In the genomic region with DNA sequence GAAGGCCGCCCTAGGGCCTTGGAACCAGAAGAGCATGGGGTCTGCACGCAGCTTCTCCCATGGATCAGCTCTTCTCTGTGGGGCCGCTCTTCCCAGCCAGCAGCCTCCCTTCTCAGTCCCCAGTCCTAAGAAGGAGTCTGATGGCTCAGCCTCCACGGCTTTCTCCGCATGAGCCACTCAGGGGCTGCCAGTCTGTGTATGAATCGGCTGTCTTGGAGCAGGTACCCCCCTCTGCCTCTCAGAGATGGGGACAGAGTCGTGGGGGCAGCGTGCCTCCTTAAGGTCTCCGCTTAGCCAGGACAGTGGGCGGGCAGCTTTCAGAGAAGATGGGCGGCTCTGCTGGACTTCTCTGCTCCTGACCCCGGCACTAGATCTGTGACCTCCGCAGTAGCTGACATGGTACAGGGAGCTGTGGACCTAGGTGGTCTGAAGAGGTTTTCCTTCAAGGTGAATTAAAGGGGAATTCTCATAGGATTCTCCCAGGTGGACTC, we compare ENCODE assay signal across 13 cellular contexts. TPM values are rescaled to one million over a fixed set of nuclear protein-coding genes. Genes with fewer than 3 reads are reported as not detected.
DNase-seq lines count a peak whose midpoint lies in the region; ATAC-seq and TF ChIP-seq lines count a peak whose summit lies in the region.
"Had no signal": no experiment of that assay in that cellular context is flagged by ENCODE, and none has a peak within 500 bp of the region (broad histone marks: within the 10 kb centered on the region; RNA-seq: fewer than 3 reads in every experiment).

No MANE protein-coding gene starts in this region.

- H3K79me2 ChIP-seq in OCI-LY3 (ENCODE audit: low read length), result peaks cover 77% of the 10 kb centered on the region
- no peaks in the 10 kb centered on the region for H3K79me2 ChIP-seq in GM23338 (replicated peaks; ENCODE audit: insufficient read depth)

- no peaks in the 10 kb centered on the region for H3K9me3 Mint-ChIP-seq in GM23338

- H4K20me1 ChIP-seq in OCI-LY3 (ENCODE audit: insufficient read depth, low read length), result no peaks in the 10 kb centered on the region
- H4K20me1 ChIP-seq in GM23338 (replicated peaks; ENCODE audit: insufficient read depth), result no peaks in the 10 kb centered on the region

- H3K36me3 ChIP-seq in OCI-LY3 (replicated peaks; ENCODE audit: low read depth, low read length), result peaks cover 44% of the 10 kb centered on the region
- H3K36me3 ChIP-seq in mucosa of rectum (ENCODE audit: control insufficient read depth in 2 of 2, insufficient read depth in 2 of 2, low read length in 2 of 2), result peaks cover 0 to 3% of the 10 kb centered on the region in 2 donors
- H3K36me3 ChIP-seq in H7 (replicated peaks; ENCODE audit: control insufficient read depth, insufficient read depth, low read length), result no peaks in the 10 kb centered on the region; the same call in 1 of the 2 replicates
- H3K36me3 ChIP-seq in GM23338 (ENCODE audit: insufficient read depth), result no peaks in the 10 kb centered on the region
- H3K36me3 ChIP-seq: thyroid gland had no signal

- H3K36me3 Mint-ChIP-seq in GM23338 (ENCODE audit: low read depth), result no peaks in the 10 kb centered on the region

- H3K9me2 ChIP-seq in GM23338 (ENCODE audit: insufficient read depth), result no peaks in the 10 kb centered on the region

- H2AFZ ChIP-seq in OCI-LY3 (ENCODE audit: low read depth, low read length), result no peak overlapping the region
- no peak overlapping the region for H2AFZ ChIP-seq in GM23338

- H3K4me3 ChIP-seq in GM12865 (ENCODE audit: low read depth, low read length) (peak overlapping the region; percentile 48), OCI-LY3 (ENCODE audit: low read length) (peak overlapping the region; percentile 43), mucosa of rectum (ENCODE audit: low read length in 2 of 2) (no peak overlapping the region), H7 (ENCODE audit: insufficient read depth, low read depth, low read length) (no peak overlapping the region), GM23338 (no peak overlapping the region)
- H3K4me3 ChIP-seq: thyroid gland had no signal

- DNase-seq in GM12865 (ENCODE audit: low read depth) (peak; percentile 58), H7 (no peak), GM23338 (ENCODE audit: low spot score) (no peak)
- DNase-seq: activated gamma-delta T cell, thyroid gland had no signal

- no peak for TF ChIP-seq CTCF in GM12865 (IDR thresholded peaks at IDR 0.05; ENCODE audit: insufficient read depth, low read depth, low read length, missing control alignments)
- no peak for TF ChIP-seq CTCF in OCI-LY3 (IDR thresholded peaks at IDR 0.05; ENCODE audit: low read depth, low read length)
- TF ChIP-seq CTCF in GM23338 (conservative IDR thresholded peaks at IDR 0.05; ENCODE audit: low read depth in 2 of 2), result no peak

- H3K4me2 ChIP-seq in OCI-LY3 (ENCODE audit: low read length), result peak overlapping the region; percentile 72
- no peak overlapping the region for H3K4me2 ChIP-seq in GM23338

- peak; percentile 3 for ATAC-seq in GM21529 (IDR thresholded peaks at IDR 0.05; ENCODE audit: unreplicated experiment)
- no peak for ATAC-seq in GM18868 (IDR thresholded peaks at IDR 0.05; ENCODE audit: unreplicated experiment)
- no peak for ATAC-seq in HG03095 (IDR thresholded peaks at IDR 0.05; ENCODE audit: unreplicated experiment)
- no peak for ATAC-seq in GM23338

- H3K27ac ChIP-seq in OCI-LY3 (ENCODE audit: low read length) (peak overlapping the region; percentile 100), mucosa of rectum (ENCODE audit: low read depth in 2 of 2, low read length in 2 of 2) (peak overlapping the region; percentile 76 to 79), GM23338 (ENCODE audit: low read depth) (no peak overlapping the region)
- H3K27ac ChIP-seq: thyroid gland had no signal

- H3K9me3 ChIP-seq in OCI-LY3 (ENCODE audit: insufficient read depth, low read length) (no peaks in the 10 kb centered on the region), mucosa of rectum (ENCODE audit: control insufficient read depth in 2 of 2, low read length in 2 of 2) (no peaks in the 10 kb centered on the region)
- H3K9me3 ChIP-seq: thyroid gland had no signal

- peaks cover 8% of the 10 kb centered on the region for H3K27me3 Mint-ChIP-seq in GM23338 (ENCODE audit: insufficient read depth, low read depth, poor library complexity)

- H3F3A ChIP-seq in GM23338 (replicated peaks; ENCODE audit: low read depth), result no peaks in the 10 kb centered on the region

- H3K27me3 ChIP-seq in OCI-LY3 (ENCODE audit: low read depth, low read length), result no peaks in the 10 kb centered on the region
- H3K27me3 ChIP-seq in mucosa of rectum (ENCODE audit: control insufficient read depth in 2 of 2, insufficient read depth in 2 of 2, low read length in 2 of 2), result no peaks in the 10 kb centered on the region
- no peaks in the 10 kb centered on the region for H3K27me3 ChIP-seq in H7 (ENCODE audit: control insufficient read depth, insufficient read depth, low read length)
- no peaks in the 10 kb centered on the region for H3K27me3 ChIP-seq in GM23338 (ENCODE audit: insufficient read depth)
- H3K27me3 ChIP-seq: thyroid gland had no signal

- H3K4me1 ChIP-seq in OCI-LY3 (ENCODE audit: low read length) (peaks cover 89% of the 10 kb centered on the region), mucosa of rectum (ENCODE audit: control insufficient read depth in 2 of 2, insufficient read depth in 2 of 2, low read length in 2 of 2) (peaks cover 16 to 29% of the 10 kb centered on the region in 2 donors), GM23338 (ENCODE audit: insufficient read depth) (no peaks in the 10 kb centered on the region)

- H3K4me1 Mint-ChIP-seq in GM23338, result peaks cover 7% of the 10 kb centered on the region

- H3K4me3 Mint-ChIP-seq in GM23338, result no peak overlapping the region

- H3K9ac ChIP-seq in OCI-LY3 (ENCODE audit: low read length) (peak overlapping the region; percentile 88), mucosa of rectum (ENCODE audit: low read depth in 1 of 2, low read length in 2 of 2) (no peak overlapping the region)

- H3K27ac Mint-ChIP-seq in GM23338, result no peak overlapping the region

TF ChIP-seq in GM23338, 12 proteins besides CTCF, POLR2A, EP300 and RAD21:
- TF ChIP-seq, protein P1, sequence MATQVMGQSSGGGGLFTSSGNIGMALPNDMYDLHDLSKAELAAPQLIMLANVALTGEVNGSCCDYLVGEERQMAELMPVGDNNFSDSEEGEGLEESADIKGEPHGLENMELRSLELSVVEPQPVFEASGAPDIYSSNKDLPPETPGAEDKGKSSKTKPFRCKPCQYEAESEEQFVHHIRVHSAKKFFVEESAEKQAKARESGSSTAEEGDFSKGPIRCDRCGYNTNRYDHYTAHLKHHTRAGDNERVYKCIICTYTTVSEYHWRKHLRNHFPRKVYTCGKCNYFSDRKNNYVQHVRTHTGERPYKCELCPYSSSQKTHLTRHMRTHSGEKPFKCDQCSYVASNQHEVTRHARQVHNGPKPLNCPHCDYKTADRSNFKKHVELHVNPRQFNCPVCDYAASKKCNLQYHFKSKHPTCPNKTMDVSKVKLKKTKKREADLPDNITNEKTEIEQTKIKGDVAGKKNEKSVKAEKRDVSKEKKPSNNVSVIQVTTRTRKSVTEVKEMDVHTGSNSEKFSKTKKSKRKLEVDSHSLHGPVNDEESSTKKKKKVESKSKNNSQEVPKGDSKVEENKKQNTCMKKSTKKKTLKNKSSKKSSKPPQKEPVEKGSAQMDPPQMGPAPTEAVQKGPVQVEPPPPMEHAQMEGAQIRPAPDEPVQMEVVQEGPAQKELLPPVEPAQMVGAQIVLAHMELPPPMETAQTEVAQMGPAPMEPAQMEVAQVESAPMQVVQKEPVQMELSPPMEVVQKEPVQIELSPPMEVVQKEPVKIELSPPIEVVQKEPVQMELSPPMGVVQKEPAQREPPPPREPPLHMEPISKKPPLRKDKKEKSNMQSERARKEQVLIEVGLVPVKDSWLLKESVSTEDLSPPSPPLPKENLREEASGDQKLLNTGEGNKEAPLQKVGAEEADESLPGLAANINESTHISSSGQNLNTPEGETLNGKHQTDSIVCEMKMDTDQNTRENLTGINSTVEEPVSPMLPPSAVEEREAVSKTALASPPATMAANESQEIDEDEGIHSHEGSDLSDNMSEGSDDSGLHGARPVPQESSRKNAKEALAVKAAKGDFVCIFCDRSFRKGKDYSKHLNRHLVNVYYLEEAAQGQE (IDR thresholded peaks at IDR 0.05; ENCODE audit: unreplicated experiment), result no peak
- no peak for TF ChIP-seq NANOG (IDR thresholded peaks at IDR 0.05; ENCODE audit: borderline replicate concordance)

RNA-seq across cellular contexts. Expression of a gene that starts 21.6 kb away (rescaled TPM):
- 1.7 and 5.2 TPM in 2 replicates for total RNA-seq in H7 (2014; rRNA removed; shearing (Covaris generic))
- 8.0 and 8.3 TPM in 2 replicates for total RNA-seq in GM23338 (2014; rRNA removed; shearing (Covaris generic))
- polyA plus RNA-seq in GM23338 (2016; fragmentation: Nextera tagmentation; extraction: Ambion mirVana), result 5.4 and 6.6 TPM in 2 replicates

RNA-seq across cellular contexts. Expression of a gene that starts 49.3 kb away (rescaled TPM):
- not detected in 2 replicates for total RNA-seq in H7 (2014; rRNA removed; shearing (Covaris generic))
- total RNA-seq in GM23338 (2014; rRNA removed; shearing (Covaris generic)), result not detected in 2 replicates
- not detected in 2 replicates for polyA plus RNA-seq in GM23338 (2016; fragmentation: Nextera tagmentation; extraction: Ambion mirVana)
- total RNA-seq: epithelial cell of proximal tubule, H1, liver, thyroid gland had no signal
- polyA plus RNA-seq: liver had no signal

Comparison
In these comparisons a context has a peak if more than half of its experiments do, and no peak if none do; other contexts are left out.
1. H3K4me3 ChIP-seq: peak in GM12865 (single experiment) and OCI-LY3 (single experiment); none in mucosa of rectum (0 of 2), H7 (single experiment) and GM23338 (single experiment).